11 cellular contexts compared by ENCODE assay signal in the genomic region with DNA sequence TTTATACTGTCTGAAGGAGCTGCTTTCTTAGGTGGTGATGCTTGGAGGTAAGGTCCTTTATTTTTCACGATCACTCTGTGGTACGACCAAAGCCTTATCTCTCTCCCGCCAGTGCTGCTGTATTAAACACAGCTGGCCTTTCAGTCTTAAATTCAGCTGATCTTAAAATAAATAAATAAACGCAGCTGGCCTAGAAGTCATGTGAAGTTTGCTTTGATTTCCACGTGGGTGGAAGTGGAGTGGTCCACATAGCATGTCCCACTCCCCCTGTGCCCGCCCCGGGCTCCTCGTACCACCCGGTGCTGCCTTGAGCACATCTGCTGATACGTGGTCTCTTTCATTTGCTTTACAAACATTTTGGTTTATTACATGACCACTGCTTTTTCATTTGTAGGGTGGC.
DNase-seq lines count a peak whose midpoint lies in the region; ATAC-seq and TF ChIP-seq lines count a peak whose summit lies in the region.
"Had no signal": no experiment of that assay in that cellular context is flagged by ENCODE, and none has a peak within 500 bp of the region (broad histone marks: within the 10 kb centered on the region; RNA-seq: fewer than 3 reads in every experiment).

No MANE protein-coding gene starts in this region.

- TF ChIP-seq EP300 in upper lobe of left lung (IDR thresholded peaks at IDR 0.05): no peak

- ATAC-seq in upper lobe of left lung (ENCODE audit: low FRiP score in 2 of 2): no peak
- ATAC-seq: activated T-cell treated with anti-CD3 and anti-CD28 coated beads, Interleukin-2, amount 50 U/mL, for 72 hours; stimulated activated effector memory CD8-positive, alpha-beta T cell treated with anti-CD3 and anti-CD28 coated beads, Interleukin-12 subunit alpha, Interleukin-12 subunit beta, amount 100 ng/mL, for 72 hours had no signal

- H3K36me3 ChIP-seq in mesodermal cell (ENCODE audit: control insufficient read depth, insufficient read depth, low read length) (peaks cover 44% of the 10 kb centered on the region), upper lobe of left lung (peaks cover 0 to 11% (median 0%) of the 10 kb centered on the region in 4 donors), BE2C (peaks cover 46% of the 10 kb centered on the region)

- H3K4me3 ChIP-seq in choroid plexus epithelial cell (ENCODE audit: low read depth, low read length) (no peak overlapping the region), mesodermal cell (ENCODE audit: extremely low read depth, insufficient read depth, low read length, poor library complexity, severe bottlenecking) (peak overlapping the region; percentile 21), upper lobe of left lung (peak overlapping the region in 2 of 4 donors; percentile 5 to 30), BE2C (ENCODE audit: low read depth, low read length) (no peak overlapping the region; the same call in 1 of the 2 replicates)

- WGBS in mesodermal cell (ENCODE audit: insufficient coverage in 2 of 2), 2 experiments: 80 to 89% methylated on average over 4 to 5 of the region's 10 CpGs
- 28 to 40% methylated on average over 10 of the region's 10 CpGs for WGBS in upper lobe of left lung, 2 donors

- H3K27ac ChIP-seq in mesodermal cell (ENCODE audit: low read depth, low read length, severe bottlenecking) (no peak overlapping the region), upper lobe of left lung (peak overlapping the region in 3 of 4 donors; percentile 67 to 81 (median 72))

- no peak for TF ChIP-seq POLR2A in upper lobe of left lung (IDR thresholded peaks at IDR 0.05)

- H3K9me3 ChIP-seq in mesodermal cell (ENCODE audit: control insufficient read depth, low read length): no peaks in the 10 kb centered on the region
- H3K9me3 ChIP-seq in upper lobe of left lung: no peaks in the 10 kb centered on the region
- H3K9me3 ChIP-seq in BE2C: no peaks in the 10 kb centered on the region

- no peak for TF ChIP-seq CTCF in choroid plexus epithelial cell (conservative IDR thresholded peaks at IDR 0.05; ENCODE audit: low read depth, low read length)
- TF ChIP-seq CTCF in upper lobe of left lung (IDR thresholded peaks at IDR 0.05): no peak
- TF ChIP-seq CTCF in BE2C (IDR thresholded peaks at IDR 0.05; ENCODE audit: low read depth, low read length): no peak

- peaks cover 43% of the 10 kb centered on the region for H3K4me1 ChIP-seq in mesodermal cell (ENCODE audit: control insufficient read depth, insufficient read depth, low read length, poor library complexity, severe bottlenecking)
- H3K4me1 ChIP-seq in upper lobe of left lung: peaks cover 35 to 52% (median 48%) of the 10 kb centered on the region in 4 donors
- H3K4me1 ChIP-seq in BE2C: peaks cover 43% of the 10 kb centered on the region

- H3K27me3 ChIP-seq in upper lobe of left lung (no peaks in the 10 kb centered on the region), BE2C (no peaks in the 10 kb centered on the region)

- DNase-seq in NCI-H2081 (lab: John Stamatoyannopoulos, UW) (peak; percentile 15 to 66), NCI-H2081 treated with DMSO at 0.1 percent for 48 hours (lab: John Stamatoyannopoulos, UW) (no peak), choroid plexus epithelial cell (ENCODE audit: low read depth) (peak; percentile 55), upper lobe of left lung (peak in 1 of 2 donors; percentile 37), CD1c-positive myeloid dendritic cell (ENCODE audit: extremely low spot score) (no peak), AG20443 (ENCODE audit: low spot score) (no peak), BE2C (no peak)
- DNase-seq: activated T-cell treated with anti-CD3 and anti-CD28 coated beads, Interleukin-2, amount 50 U/mL, for 72 hours; AML-193 had no signal

Comparison
In these comparisons a context has a peak if more than half of its experiments do, and no peak if none do; other contexts are left out.
1. DNase-seq: peak in NCI-H2081 (2 of 2) and choroid plexus epithelial cell (single experiment); none in NCI-H2081 treated with DMSO at 0.1 percent for 48 hours (single experiment), CD1c-positive myeloid dendritic cell (single experiment), AG20443 (single experiment) and BE2C (single experiment).